In the genomic region with DNA sequence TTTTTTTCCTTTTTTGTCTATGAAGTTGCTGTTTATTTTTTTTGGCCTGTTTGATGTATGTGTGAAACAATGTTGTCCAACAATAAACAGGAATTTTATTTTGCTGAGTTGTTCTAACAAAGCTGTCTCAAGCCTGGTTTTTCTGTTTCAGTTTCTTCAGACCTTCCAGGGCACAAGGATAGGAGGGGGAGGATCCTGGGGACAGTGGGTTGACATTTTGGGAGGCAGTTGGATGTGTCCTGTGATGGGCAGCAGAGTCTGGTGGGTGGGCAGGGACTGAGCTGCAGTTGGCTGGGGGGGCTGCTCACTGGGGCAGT, we compare ENCODE assay signal across 8 cellular contexts. TPM values are rescaled to one million over a fixed set of nuclear protein-coding genes. Genes with fewer than 3 reads are reported as not detected.
A peak's percentile ranks its signal among the peaks of the same experiment; 100 is the strongest.
DNase-seq lines count a peak whose midpoint lies in the region; FAIRE-seq and TF ChIP-seq lines count a peak whose summit lies in the region.
"Not testable (repeated sequence)": the region's sequence is repeated elsewhere in the genome, so short reads cannot be mapped to it uniquely, and the experiment has no call there.

No MANE protein-coding gene starts in this region.

- H3K27me3 ChIP-seq in CD4-positive, alpha-beta memory T cell (ENCODE audit: insufficient read depth, low read length); KMS-11 (ENCODE audit: insufficient read depth, low read depth); effector memory CD4-positive, alpha-beta T cell (replicated peaks; ENCODE audit: control insufficient read depth, insufficient read depth, low read length, poor library complexity, severe bottlenecking); thymus (ENCODE audit: control insufficient read depth, insufficient read depth): not testable (repeated sequence)

- H3K4me1 Mint-ChIP-seq in CD4-positive, alpha-beta memory T cell, result peaks cover 24 to 50% (median 34%) of the 10 kb centered on the region in 4 donors
- H3K4me1 Mint-ChIP-seq in T-helper 1 cell treated with Interleukin-12 subunit alpha and Interleukin-12 subunit beta and Interleukin-4 antibody, amounts not matched to agents 30 μg/mL and 1 μg/mL, for 36 hours (ENCODE audit: low read depth), result peaks cover 34% of the 10 kb centered on the region
- H3K4me1 Mint-ChIP-seq in activated naive CD8-positive, alpha-beta T cell (ENCODE audit: low read depth), result peaks cover 27% of the 10 kb centered on the region
- peaks cover 48% of the 10 kb centered on the region for H3K4me1 Mint-ChIP-seq in osteocyte (ENCODE audit: unreplicated experiment)

- H4K20me1 ChIP-seq in KMS-11 (ENCODE audit: insufficient read depth), result peaks cover 25% of the 10 kb centered on the region

- H3K27me3 Mint-ChIP-seq in CD4-positive, alpha-beta memory T cell; T-helper 1 cell treated with Interleukin-12 subunit alpha and Interleukin-12 subunit beta and Interleukin-4 antibody, amounts not matched to agents 30 μg/mL and 1 μg/mL, for 36 hours (ENCODE audit: low read depth); activated naive CD8-positive, alpha-beta T cell; osteocyte (ENCODE audit: unreplicated experiment): not testable (repeated sequence)

- not testable (repeated sequence) for H3K9me3 ChIP-seq in CD4-positive, alpha-beta memory T cell (ENCODE audit: control insufficient read depth in 1 of 2, low read length in 2 of 2); effector memory CD4-positive, alpha-beta T cell (ENCODE audit: control insufficient read depth, low read length); kidney (ENCODE audit: control insufficient read depth in 1 of 2, low read length in 2 of 2); thymus (ENCODE audit: control insufficient read depth)

- POLR2A ChIA-PET in CD4-positive, alpha-beta memory T cell (lab: Charles Lee; ENCODE audit: partially characterized antibody), result interaction anchor here (0.7 to 7.2 kb wide), 16 partner anchors 9 to 112 kb away, joined by 3 to 136 read pairs (median 8); no protein-coding TSS in a partner anchor

- intact Hi-C loops in CD4-positive, alpha-beta memory T cell (cut with micrococcal nuclease), result not testable (repeated sequence)
- intact Hi-C loops in kidney (cut with DNase I), result loop anchor here (5.0 kb wide), 1 partner anchor 101 kb away; no protein-coding TSS in a partner anchor

- H2AFZ ChIP-seq in KMS-11 (ENCODE audit: low read depth), result not testable (repeated sequence)

- H3K4me3 ChIP-seq in CD4-positive, alpha-beta memory T cell (ENCODE audit: low read length in 2 of 2); KMS-11 (IDR thresholded peaks at IDR 0.05; ENCODE audit: insufficient read depth, low read depth, low read length); effector memory CD4-positive, alpha-beta T cell (ENCODE audit: insufficient read depth, low read depth, low read length, poor library complexity, severe bottlenecking); kidney (ENCODE audit: low read length in 2 of 2); thymus (ENCODE audit: low read length): not testable (repeated sequence)

- not testable (repeated sequence) for TF ChIP-seq CTCF in KMS-11 (conservative IDR thresholded peaks at IDR 0.05; ENCODE audit: low read depth, low read length); kidney (IDR thresholded peaks at IDR 0.05; ENCODE audit: borderline replicate concordance, extremely low read depth, insufficient read depth); osteocyte (IDR thresholded peaks at IDR 0.05)

- peak overlapping the region; percentile 99; the same call in 1 of the 2 replicates for H3K9ac ChIP-seq in KMS-11
- H3K9ac ChIP-seq in kidney (ENCODE audit: low read length in 2 of 2), result peak overlapping the region; percentile 29 to 59

- H3K4me2 ChIP-seq in KMS-11, result peak overlapping the region; percentile 27; the same call in 1 of the 2 replicates

- peaks cover 0 to 21% (median 0%) of the 10 kb centered on the region in 8 donors for H3K9me3 Mint-ChIP-seq in CD4-positive, alpha-beta memory T cell
- not testable (repeated sequence) for H3K9me3 Mint-ChIP-seq in T-helper 1 cell treated with Interleukin-12 subunit alpha and Interleukin-12 subunit beta and Interleukin-4 antibody, amounts not matched to agents 30 μg/mL and 1 μg/mL, for 36 hours; activated naive CD8-positive, alpha-beta T cell (ENCODE audit: low read depth); osteocyte (ENCODE audit: unreplicated experiment)

- peak overlapping the region; percentile 36 for H3K27ac ChIP-seq in CD4-positive, alpha-beta memory T cell (ENCODE audit: low read depth, low read length)
- H3K27ac ChIP-seq in KMS-11 (peak overlapping the region; percentile 100), kidney (ENCODE audit: low read depth in 2 of 2, low read length in 2 of 2) (peak overlapping the region; percentile 51 to 53), thymus (ENCODE audit: low read depth) (peak overlapping the region; percentile 74)
- peak overlapping the region; percentile 47 for H3K27ac ChIP-seq in effector memory CD4-positive, alpha-beta T cell (ENCODE audit: insufficient read depth, low read length, poor library complexity, severe bottlenecking)

- peak overlapping the region; percentile 32 to 88 (median 66) for H3K4me3 Mint-ChIP-seq in CD4-positive, alpha-beta memory T cell
- H3K4me3 Mint-ChIP-seq in T-helper 1 cell treated with Interleukin-12 subunit alpha and Interleukin-12 subunit beta and Interleukin-4 antibody, amounts not matched to agents 30 μg/mL and 1 μg/mL, for 36 hours, result peak overlapping the region; percentile 52
- peak overlapping the region; percentile 83 for H3K4me3 Mint-ChIP-seq in activated naive CD8-positive, alpha-beta T cell
- peak overlapping the region; percentile 47 for H3K4me3 Mint-ChIP-seq in osteocyte (ENCODE audit: unreplicated experiment)

- FAIRE-seq in kidney (lab: Jason Lieb, UNC), result not testable (repeated sequence)

- CTCF ChIA-PET in CD4-positive, alpha-beta memory T cell (lab: Charles Lee; ENCODE audit: partially characterized antibody), result interaction anchor here (0.7 to 11.7 kb wide), 15 partner anchors 9 to 199 kb away, joined by 3 to 742 read pairs (median 12); a partner anchor contains a TSS

- peak overlapping the region; percentile 94 to 100 (median 98) for H3K27ac Mint-ChIP-seq in CD4-positive, alpha-beta memory T cell
- H3K27ac Mint-ChIP-seq in T-helper 1 cell treated with Interleukin-12 subunit alpha and Interleukin-12 subunit beta and Interleukin-4 antibody, amounts not matched to agents 30 μg/mL and 1 μg/mL, for 36 hours, result peak overlapping the region; percentile 88
- H3K27ac Mint-ChIP-seq in activated naive CD8-positive, alpha-beta T cell, result peak overlapping the region; percentile 92
- H3K27ac Mint-ChIP-seq in osteocyte (ENCODE audit: unreplicated experiment), result peak overlapping the region; percentile 82

- not testable (repeated sequence) for DNase-seq in CD4-positive, alpha-beta memory T cell; effector memory CD4-positive, alpha-beta T cell; kidney; osteocyte (ENCODE audit: extremely low spot score, unreplicated experiment)

- peaks cover 24 to 40% of the 10 kb centered on the region in 2 donors for H3K36me3 Mint-ChIP-seq in CD4-positive, alpha-beta memory T cell
- peaks cover 41% of the 10 kb centered on the region for H3K36me3 Mint-ChIP-seq in T-helper 1 cell treated with Interleukin-12 subunit alpha and Interleukin-12 subunit beta and Interleukin-4 antibody, amounts not matched to agents 30 μg/mL and 1 μg/mL, for 36 hours (ENCODE audit: low read depth)
- peaks cover 19% of the 10 kb centered on the region for H3K36me3 Mint-ChIP-seq in activated naive CD8-positive, alpha-beta T cell
- peaks cover 21% of the 10 kb centered on the region for H3K36me3 Mint-ChIP-seq in osteocyte (ENCODE audit: unreplicated experiment)

- H3K36me3 ChIP-seq in CD4-positive, alpha-beta memory T cell (ENCODE audit: insufficient read depth, low read length), result peaks cover 12% of the 10 kb centered on the region
- peaks cover 22% of the 10 kb centered on the region; the same call in 1 of the 2 replicates for H3K36me3 ChIP-seq in KMS-11 (ENCODE audit: insufficient read depth)
- H3K36me3 ChIP-seq in effector memory CD4-positive, alpha-beta T cell (ENCODE audit: control insufficient read depth, insufficient read depth, low read length), result peaks cover 14% of the 10 kb centered on the region
- H3K36me3 ChIP-seq in kidney (ENCODE audit: control insufficient read depth in 1 of 2, insufficient read depth in 2 of 2, low read length in 2 of 2), result peaks cover 8 to 13% of the 10 kb centered on the region in 2 donors
- H3K36me3 ChIP-seq in thymus (ENCODE audit: control insufficient read depth, insufficient read depth), result peaks cover 33% of the 10 kb centered on the region

- H3K79me2 ChIP-seq in KMS-11 (ENCODE audit: insufficient read depth, low read depth), result peaks cover 42% of the 10 kb centered on the region

- peaks cover 40% of the 10 kb centered on the region for H3K4me1 ChIP-seq in CD4-positive, alpha-beta memory T cell (ENCODE audit: insufficient read depth, low read length)
- H3K4me1 ChIP-seq in KMS-11 (ENCODE audit: low read depth, poor library complexity, severe bottlenecking) (peaks cover 30% of the 10 kb centered on the region), kidney (ENCODE audit: control insufficient read depth in 1 of 2, insufficient read depth in 1 of 2, low read depth in 1 of 2, low read length in 2 of 2) (peaks cover 20 to 25% of the 10 kb centered on the region in 2 donors), thymus (ENCODE audit: control insufficient read depth, insufficient read depth, low read length) (peaks cover 16% of the 10 kb centered on the region)
- H3K4me1 ChIP-seq in effector memory CD4-positive, alpha-beta T cell (ENCODE audit: control insufficient read depth, insufficient read depth, low read length, poor library complexity, severe bottlenecking), result peaks cover 34% of the 10 kb centered on the region

RNA-seq across cellular contexts. Expression of a gene that starts 5.1 kb away (rescaled TPM):
- total RNA-seq in CD4-positive, alpha-beta memory T cell, result 1,000 to 10,000 TPM in 1 of 2 experiments, 100 to 1,000 TPM in 1; 974 to 1,069 TPM
- 1,000 to 10,000 TPM; 1,347 to 1,836 TPM for polyA plus RNA-seq in CD4-positive, alpha-beta memory T cell
- 1,173 TPM for total RNA-seq in kidney
- polyA plus RNA-seq in kidney (ENCODE audit: insufficient read depth, low read depth, low replicate concordance), result 825 TPM
- total RNA-seq in osteocyte, result 709 and 776 TPM in 2 replicates
- 2,183 TPM for polyA plus RNA-seq in thymus

Comparison
In these comparisons a context has a peak if more than half of its experiments do, and no peak if none do; other contexts are left out.
1. H3K27ac ChIP-seq: peak in every context shown above with its lines; median percentile 100 in KMS-11; 74 in thymus; 52 in kidney; 47 in effector memory CD4-positive, alpha-beta T cell; 36 in CD4-positive, alpha-beta memory T cell.